32 cellular contexts compared by ENCODE assay signal in the genomic region with DNA sequence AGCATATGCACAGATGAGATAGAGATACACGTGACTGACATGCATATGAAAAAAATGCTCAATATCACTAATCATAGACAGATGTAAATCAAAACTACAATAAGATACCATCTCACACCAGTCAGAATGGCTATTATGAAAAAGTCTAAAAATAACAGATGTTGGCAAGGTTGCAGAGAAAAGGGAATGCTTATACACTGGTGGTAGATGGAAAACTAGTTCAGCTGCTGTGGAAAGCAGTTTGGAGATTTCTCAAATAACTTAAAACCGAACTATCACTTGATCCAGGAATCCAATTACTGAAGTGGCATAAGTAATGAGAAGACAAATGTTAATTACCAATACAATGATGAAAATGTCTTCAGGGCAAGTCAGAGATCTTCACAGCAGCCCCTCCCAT.
"Had no signal": no experiment of that assay in that cellular context is flagged by ENCODE, and none has a peak within 500 bp of the region (broad histone marks: within the 10 kb centered on the region; RNA-seq: fewer than 3 reads in every experiment).

No MANE protein-coding gene starts in this region.

- ATAC-seq: activated CD8-positive, alpha-beta T cell treated with anti-CD3 and anti-CD28 coated beads, Interleukin-2, amount 10 ng/mL, durations not matched to agents 7 days and 5 days; activated naive CD8-positive, alpha-beta T cell treated with anti-CD3 and anti-CD28 coated beads, Interleukin-2, amount 50 U/mL, for 24 hours; activated T-cell treated with anti-CD3 and anti-CD28 coated beads, Interleukin-2, amount 50 U/mL, for 4 hours; PC-3 had no signal

- H3K4me3 ChIP-seq: cardiac muscle cell, Peyer's patch had no signal

- H3K4me1 ChIP-seq: Peyer's patch had no signal

- H3K27me3 ChIP-seq: cardiac muscle cell, Peyer's patch had no signal

- DNase-seq: activated CD4-positive, alpha-beta T cell treated with anti-CD3 and anti-CD28 coated beads for 1 hour; activated CD4-positive, alpha-beta T cell treated with anti-CD3 and anti-CD28 coated beads for 48 hours; activated CD4-positive, alpha-beta T cell treated with anti-CD3 and anti-CD28 coated beads, Interleukin-2, amount 50 U/mL, for 48 hours; activated CD4-positive, CD25-positive, alpha-beta regulatory T cell; activated CD8-positive, alpha-beta T cell treated with anti-CD3 and anti-CD28 coated beads, Interleukin-2, amount 10 ng/mL, durations not matched to agents 7 days and 5 days; activated gamma-delta T cell treated with Interleukin-2 at 50 U/mL for 16 hours; activated naive CD4-positive, alpha-beta T cell treated with anti-CD3 and anti-CD28 coated beads, Interleukin-2, amount 10 ng/mL, durations not matched to agents 7 days and 5 days; activated naive CD8-positive, alpha-beta T cell treated with anti-CD3 and anti-CD28 coated beads, Interleukin-2, amount 50 U/mL, for 24 hours; activated T-cell treated with anti-CD3 and anti-CD28 coated beads, Interleukin-2, amount 50 U/mL, for 4 hours; amniotic stem cell; aorta; MM.1S; MV-4-11; NCI-H1092; NCI-H1436 treated with DMSO at 0.1 percent for 48 hours; NCI-H1694 treated with DMSO at 0.1 percent for 48 hours; NCI-H2029; NCI-H345; NCI-H510A; NCI-H526; NCI-H748 treated with DMSO at 0.1 percent for 48 hours; NK-92 treated with Interleukin-12 subunit alpha and Interleukin-12 subunit beta, amount 100 ng/mL, for 24 hours; PC-3; Peyer's patch; Right ventricle myocardium superior; SW 1271; T-helper 1 cell; T-helper 2 cell; T-helper 9 cell; WERI-Rb-1 had no signal

- H3K36me3 ChIP-seq: cardiac muscle cell, Peyer's patch, WERI-Rb-1 had no signal

- H3K9me3 ChIP-seq: Peyer's patch had no signal

- H3K27ac ChIP-seq: cardiac muscle cell, KMS-11, Peyer's patch, WERI-Rb-1 had no signal
